Comparison of ENCODE assay signal across 8 cellular contexts in the genomic region with DNA sequence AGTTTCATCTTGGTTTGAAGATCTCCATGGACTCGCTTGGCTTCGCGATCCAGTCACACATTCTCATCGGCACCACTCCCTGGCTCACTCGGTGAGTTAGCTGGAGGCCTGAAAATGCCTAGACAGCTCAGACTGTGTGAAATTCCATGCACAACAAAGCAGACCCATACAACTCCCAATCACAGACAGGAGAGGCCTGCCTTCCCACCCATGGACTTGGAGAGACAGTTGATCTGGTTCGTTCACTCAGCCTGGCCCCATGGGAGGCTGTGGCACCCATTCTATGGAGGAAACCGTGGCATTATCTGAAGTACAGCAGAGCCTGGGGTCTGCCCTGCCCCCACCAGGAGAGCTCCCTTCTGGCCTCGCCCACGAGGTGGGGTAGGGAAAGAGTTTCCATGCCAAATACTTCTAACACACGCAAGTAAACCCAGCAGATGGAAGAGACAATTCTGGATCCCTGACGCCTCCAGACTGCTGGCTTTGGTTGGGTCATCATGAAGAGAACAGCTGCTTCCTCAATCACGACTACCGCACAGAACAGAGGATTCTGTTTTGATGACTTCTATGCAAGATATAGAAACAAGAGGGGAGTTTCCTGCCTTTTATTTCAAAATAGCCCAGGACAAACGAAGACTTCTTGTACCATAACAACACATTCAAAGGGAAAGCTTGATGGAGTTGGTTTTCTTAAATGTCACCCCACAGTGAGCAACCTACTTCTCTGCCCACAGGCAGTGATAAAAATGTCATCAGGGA. TPM values are rescaled to one million over a fixed set of nuclear protein-coding genes. Genes with fewer than 3 reads are reported as not detected.
A peak's percentile ranks its signal among the peaks of the same experiment; 100 is the strongest.
DNase-seq lines count a peak whose midpoint lies in the region; ATAC-seq and TF ChIP-seq lines count a peak whose summit lies in the region.

No MANE protein-coding gene starts in this region.

- no peak overlapping the region for H3K9ac ChIP-seq in PC-3 (ENCODE audit: low read length)
- H3K9ac ChIP-seq in neuronal stem cell (ENCODE audit: low read depth, low read length, poor library complexity) = no peak overlapping the region

- peak overlapping the region; percentile 68 to 87 (median 86) for H3K4me3 Mint-ChIP-seq in IgD-negative memory B cell

- no peaks in the 10 kb centered on the region for H3K27me3 Mint-ChIP-seq in IgD-negative memory B cell

- no peaks in the 10 kb centered on the region for H3K9me3 ChIP-seq in PC-3 (ENCODE audit: low read length)
- no peaks in the 10 kb centered on the region for H3K9me3 ChIP-seq in neuronal stem cell (replicated peaks in 1 of 2; ENCODE audit: control insufficient read depth in 2 of 2, insufficient read depth in 1 of 2, low read depth in 1 of 2, low read length in 2 of 2)

- H2AFZ ChIP-seq in PC-3 (ENCODE audit: low read length) = no peak overlapping the region
- no peak overlapping the region for H2AFZ ChIP-seq in neuronal stem cell (ENCODE audit: low read length)

- no TSS peak for BruUV-seq in PC-3 (replicated peaks; lab: Mats Ljungman, UMichigan)

- no peak overlapping the region for H2BK5ac ChIP-seq in neuronal stem cell (ENCODE audit: low read length)

- peak overlapping the region; percentile 95 to 97 (median 97) for H3K27ac Mint-ChIP-seq in IgD-negative memory B cell

- no CpG with 5 or more reads among the region's 14 CpGs for WGBS in neuronal stem cell (ENCODE audit: extremely low coverage in 2 of 2, insufficient read length in 2 of 2, insufficient replicate concordance in 1 of 2), 2 donors

- ATAC-seq in PC-3 (no peak), GM21737 (IDR thresholded peaks at IDR 0.05; ENCODE audit: unreplicated experiment) (no peak)

- H2BK120ac ChIP-seq in neuronal stem cell (ENCODE audit: low read depth, low read length) = no peak overlapping the region

- no peaks in the 10 kb centered on the region for H4K20me1 ChIP-seq in PC-3 (ENCODE audit: low read length)

- no peak overlapping the region for H2BK12ac ChIP-seq in neuronal stem cell (ENCODE audit: low read length)

- no peaks in the 10 kb centered on the region for H3F3A ChIP-seq in PC-3 (ENCODE audit: low read length, unreplicated experiment)

- H2AK5ac ChIP-seq in neuronal stem cell (ENCODE audit: low read depth, low read length) = no peak overlapping the region

- no peak overlapping the region for H4K91ac ChIP-seq in neuronal stem cell (ENCODE audit: low read depth, low read length, poor library complexity)

- H3K27ac ChIP-seq in PC-3 (ENCODE audit: low read length) (no peak overlapping the region), neuronal stem cell (replicated peaks; ENCODE audit: low read length) (no peak overlapping the region)

- H3K23ac ChIP-seq in neuronal stem cell (ENCODE audit: low read depth, low read length, poor library complexity) = no peak overlapping the region

- POLR2A ChIA-PET in HEK293T (lab: Yijun Ruan, JAX) (no interaction called here), PC-3 (lab: Charles Lee; ENCODE audit: unreplicated experiment) (no interaction called here)

- H3K4ac ChIP-seq in neuronal stem cell (ENCODE audit: low read length) = no peak overlapping the region

- DNase-seq in AG10803 (ENCODE audit: low read depth) (peak; percentile 44), cardiac fibroblast (ENCODE audit: low read depth in 2 of 2) (peak; percentile 59 to 66), myocyte (ENCODE audit: low read depth) (peak; percentile 98), HEK293T (ENCODE audit: extremely low spot score) (no peak), PC-3 (no peak), neuronal stem cell (ENCODE audit: low spot score) (no peak)

- no peaks in the 10 kb centered on the region for H3K9me3 Mint-ChIP-seq in IgD-negative memory B cell

- no peak overlapping the region for H3K18ac ChIP-seq in neuronal stem cell (ENCODE audit: low read length)

- H3K4me3 ChIP-seq in AG10803 (ENCODE audit: low read length) = no peak overlapping the region
- no peak overlapping the region for H3K4me3 ChIP-seq in cardiac fibroblast (replicated peaks in 1 of 2; ENCODE audit: low read depth in 2 of 2, low read length in 2 of 2)
- no peak overlapping the region for H3K4me3 ChIP-seq in PC-3 (ENCODE audit: low read length)
- no peak overlapping the region for H3K4me3 ChIP-seq in neuronal stem cell (ENCODE audit: low read length in 2 of 2)

- peaks cover 16% of the 10 kb centered on the region for H3K79me1 ChIP-seq in neuronal stem cell (ENCODE audit: low read depth, low read length)

- TF ChIP-seq CTCF in AG10803 (conservative IDR thresholded peaks at IDR 0.05; ENCODE audit: low read length) = no peak
- TF ChIP-seq CTCF in cardiac fibroblast (IDR thresholded peaks at IDR 0.05; ENCODE audit: low read depth, low read length) = no peak
- no peak for TF ChIP-seq CTCF in PC-3 (conservative IDR thresholded peaks at IDR 0.05; ENCODE audit: low read depth, low read length)

- H3K4me1 ChIP-seq in PC-3 (ENCODE audit: insufficient read depth, low read length) (no peaks in the 10 kb centered on the region), neuronal stem cell (ENCODE audit: control insufficient read depth in 2 of 2, insufficient read depth in 1 of 2, low read depth in 1 of 2, low read length in 2 of 2) (peaks cover 9 to 19% of the 10 kb centered on the region in 2 donors)

- intact Hi-C loops in PC-3 (cut with micrococcal nuclease) = no loop called here

- CTCF ChIA-PET in HEK293T (lab: Yijun Ruan, JAX) = no interaction called here
- CTCF ChIA-PET in PC-3 (lab: Charles Lee) = no interaction called here

- no peaks in the 10 kb centered on the region for H3K36me3 ChIP-seq in PC-3 (ENCODE audit: low read depth, low read length)
- peaks cover 6 to 41% of the 10 kb centered on the region in 2 donors for H3K36me3 ChIP-seq in neuronal stem cell (replicated peaks in 1 of 2; ENCODE audit: control insufficient read depth in 2 of 2, insufficient read depth in 2 of 2, low read length in 2 of 2)

- no peak overlapping the region for H4K8ac ChIP-seq in neuronal stem cell (ENCODE audit: low read depth, low read length)

- H2BK15ac ChIP-seq in neuronal stem cell (ENCODE audit: low read length) = no peak overlapping the region

- H3K4me1 Mint-ChIP-seq in IgD-negative memory B cell = peaks cover 51 to 74% (median 67%) of the 10 kb centered on the region in 3 donors

- H3K36me3 Mint-ChIP-seq in IgD-negative memory B cell = peaks cover 3% of the 10 kb centered on the region

- H3K4me2 ChIP-seq in PC-3 (ENCODE audit: low read length) (no peak overlapping the region), neuronal stem cell (ENCODE audit: insufficient read depth, low read length, poor library complexity, severe bottlenecking) (no peak overlapping the region)

- H3K9me2 ChIP-seq in PC-3 (replicated peaks; ENCODE audit: low read length) = no peaks in the 10 kb centered on the region

- H3K27me3 ChIP-seq in PC-3 (ENCODE audit: low read length) = no peaks in the 10 kb centered on the region
- no peaks in the 10 kb centered on the region for H3K27me3 ChIP-seq in neuronal stem cell (ENCODE audit: control insufficient read depth in 3 of 3, insufficient read depth in 3 of 3, low read depth in 1 of 3, low read length in 3 of 3)

- H3K79me2 ChIP-seq in PC-3 (ENCODE audit: low read length) = no peaks in the 10 kb centered on the region

- no peak overlapping the region for H3K14ac ChIP-seq in neuronal stem cell (ENCODE audit: low read length)

TF ChIP-seq in HEK293T, 16 proteins besides CTCF, POLR2A, EP300 and RAD21:
- no peak for TF ChIP-seq SP1 (IDR thresholded peaks at IDR 0.05)

RNA-seq across cellular contexts. Expression of gene FAM53B, which starts 15.9 kb away (rescaled TPM):
- polyA plus RNA-seq in IgD-negative memory B cell = 48.9 TPM
- total RNA-seq in myocyte = 28.3 and 28.7 TPM in 2 replicates
- 14.8 TPM for polyA plus RNA-seq in myocyte (2012)
- 16.5 and 19.4 TPM in 2 replicates for total RNA-seq in PC-3 (2014; rRNA removed)
- polyA plus RNA-seq in neuronal stem cell (2013, experiment 1 of 2) = 15.1 TPM
- polyA plus RNA-seq in neuronal stem cell (2013, experiment 2 of 2) = 15.7 TPM

Comparison
In these comparisons a context has a peak if more than half of its experiments do, and no peak if none do; other contexts are left out.
1. DNase-seq: peak in AG10803 (single experiment), cardiac fibroblast (2 of 2) and myocyte (single experiment); none in HEK293T (single experiment), PC-3 (single experiment) and neuronal stem cell (single experiment).